Comparison of ENCODE assay signal across 29 cellular contexts in genomic region chr7:153393666-153394065, GRCh38.
"Had no signal": no experiment of that assay in that cellular context is flagged by ENCODE, and none has a peak within 500 bp of the region (broad histone marks: within the 10 kb centered on the region; RNA-seq: fewer than 3 reads in every experiment).

No MANE protein-coding gene starts in this region.

- H3K4me1 ChIP-seq: adrenal gland, ascending aorta, breast epithelium, foreskin keratinocyte, gastrocnemius medialis, heart right ventricle had no signal

- H3K27me3 ChIP-seq: adrenal gland, ascending aorta, breast epithelium, cardiac muscle cell, dorsolateral prefrontal cortex, esophagus muscularis mucosa, foreskin keratinocyte, gastrocnemius medialis, heart right ventricle had no signal

- H3K9me3 ChIP-seq: ascending aorta, gastrocnemius medialis had no signal

- H3K36me3 ChIP-seq: adrenal gland, ascending aorta, breast epithelium, cardiac muscle cell, esophagus muscularis mucosa, gastrocnemius medialis, heart right ventricle had no signal

- H3K4me3 ChIP-seq: adrenal gland, ascending aorta, breast epithelium, cardiac muscle cell, coronary artery, dorsolateral prefrontal cortex, esophagus muscularis mucosa, gastrocnemius medialis, heart right ventricle had no signal

- H3K27ac ChIP-seq: adrenal gland, ascending aorta, breast epithelium, cardiac muscle cell, coronary artery, dorsolateral prefrontal cortex, esophagus muscularis mucosa, foreskin keratinocyte, gastrocnemius medialis, heart right ventricle had no signal

- ATAC-seq: activated CD4-positive, alpha-beta T cell treated with anti-CD3 and anti-CD28 coated beads for 36 hours; activated CD8-positive, alpha-beta memory T cell treated with anti-CD3 and anti-CD28 coated beads, Interleukin-2, amount 10 ng/mL, durations not matched to agents 7 days and 5 days; activated CD8-positive, alpha-beta T cell treated with anti-CD3 and anti-CD28 coated beads, Interleukin-2, amount 10 ng/mL, durations not matched to agents 7 days and 5 days; activated naive CD8-positive, alpha-beta T cell treated with anti-CD3 and anti-CD28 coated beads, Interleukin-2, amount 50 U/mL, for 24 hours; foreskin keratinocyte; gastrocnemius medialis; heart right ventricle; T-helper 17 cell had no signal

- DNase-seq: activated CD4-positive, alpha-beta memory T cell treated with anti-CD3 and anti-CD28 coated beads for 36 hours; activated CD4-positive, alpha-beta T cell treated with anti-CD3 and anti-CD28 coated beads for 36 hours; activated CD4-positive, alpha-beta T cell treated with anti-CD3 and anti-CD28 coated beads, Interleukin-2, amount 10 ng/mL, durations not matched to agents 24 days and 14 days; activated CD4-positive, CD25-positive, alpha-beta regulatory T cell; activated CD4-positive, CD25-positive, alpha-beta regulatory T cell treated with anti-CD3 and anti-CD28 coated beads, Interleukin-2, amount 50 U/mL, for 72 hours; activated CD8-positive, alpha-beta memory T cell treated with anti-CD3 and anti-CD28 coated beads, Interleukin-2, amount 10 ng/mL, durations not matched to agents 7 days and 5 days; activated CD8-positive, alpha-beta memory T cell treated with anti-CD3 and anti-CD28 coated beads, Interleukin-2, amount 50 U/mL, for 4 hours; activated CD8-positive, alpha-beta T cell treated with anti-CD3 and anti-CD28 coated beads, Interleukin-2, amount 10 ng/mL, durations not matched to agents 7 days and 5 days; activated effector memory CD4-positive, alpha-beta T cell treated with anti-CD3 and anti-CD28 coated beads, Interleukin-2, amount 50 U/mL, for 16 hours; activated naive CD4-positive, alpha-beta T cell treated with anti-CD3 and anti-CD28 coated beads for 36 hours; activated naive CD8-positive, alpha-beta T cell treated with anti-CD3 and anti-CD28 coated beads for 36 hours; activated naive CD8-positive, alpha-beta T cell treated with anti-CD3 and anti-CD28 coated beads, Interleukin-2, amount 50 U/mL, for 24 hours; activated T-cell treated with anti-CD3 and anti-CD28 coated beads, Interleukin-2, amount 50 U/mL, for 1 hour; activated T-cell treated with anti-CD3 and anti-CD28 coated beads, Interleukin-2, amount 50 U/mL, for 48 hours; adrenal gland; dorsolateral prefrontal cortex; effector memory CD4-positive, alpha-beta T cell; erythroblast; foreskin keratinocyte; gastrocnemius medialis; heart right ventricle; T-helper 1 cell; T-helper 17 cell; T1000 had no signal
